In the genomic region with DNA sequence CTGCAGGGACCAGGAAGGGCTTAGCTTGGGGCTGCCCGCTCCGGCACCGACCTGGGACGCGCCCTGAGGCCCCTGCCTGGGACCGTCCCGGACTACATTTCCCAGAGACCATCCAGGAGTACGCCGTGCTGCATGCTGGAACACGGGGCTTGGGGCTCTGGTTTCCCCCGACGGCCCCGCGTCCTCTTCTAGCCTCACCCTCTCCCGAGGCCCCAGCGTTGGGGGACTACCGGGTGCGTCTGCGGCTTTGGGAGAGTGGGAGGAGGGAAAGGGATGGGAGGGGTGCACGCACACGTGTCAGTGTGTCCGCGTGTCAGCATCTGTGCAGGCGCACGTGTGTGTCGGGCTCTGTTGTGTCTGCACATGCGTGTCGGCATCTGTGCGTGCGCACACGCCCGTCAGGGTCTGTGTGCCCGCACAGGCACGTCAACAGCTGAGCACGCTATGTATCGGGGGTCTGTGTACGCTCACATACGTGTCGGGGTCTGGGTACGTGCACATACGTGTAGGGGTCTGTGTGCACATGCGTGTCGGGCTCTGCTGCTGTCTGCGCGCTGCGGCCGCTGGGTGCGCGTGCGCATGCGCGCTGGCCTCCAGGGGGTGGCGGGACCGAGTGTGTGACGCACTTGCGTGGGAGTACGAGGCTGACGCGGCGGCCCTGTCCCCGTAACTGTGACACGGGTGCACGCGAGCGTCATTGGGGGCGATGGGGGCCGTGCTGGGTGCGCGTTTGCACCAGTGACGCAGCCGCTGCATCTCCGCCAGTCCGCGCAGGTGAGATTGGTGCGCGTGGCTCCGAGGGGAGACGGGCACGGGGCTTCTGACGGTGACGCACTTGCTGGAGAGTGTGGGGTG, we compare ENCODE assay signal across 9 cellular contexts. TPM values are rescaled to one million over a fixed set of nuclear protein-coding genes. Genes with fewer than 3 reads are reported as not detected.
DNase-seq lines count a peak whose midpoint lies in the region; ATAC-seq, FAIRE-seq and TF ChIP-seq lines count a peak whose summit lies in the region.
"Had no signal": no experiment of that assay in that cellular context is flagged by ENCODE, and none has a peak within 500 bp of the region (broad histone marks: within the 10 kb centered on the region; RNA-seq: fewer than 3 reads in every experiment).

A gene (plus strand): TSS at position 623 of the 855 bp plus-strand sequence. CDS start 31,232 bp downstream, outside the sequence.

- peaks cover 20 to 29% of the 10 kb centered on the region in 2 donors for H3K36me3 Mint-ChIP-seq in CD14-positive monocyte

- peak within 1 kb of the TSS; percentile 90 to 97 (median 94) for H3K27ac Mint-ChIP-seq in CD14-positive monocyte

- H3K36me3 ChIP-seq in GM12878 (ENCODE audit: control insufficient read depth in 2 of 2, insufficient read depth in 2 of 2, low read length in 1 of 2) (peaks cover 0 to 3% of the 10 kb centered on the region in 2 experiments; a peak in 1 of 4 replicates), iPS-18a (ENCODE audit: control insufficient read depth, low read depth, low read length) (peaks cover 39% of the 10 kb centered on the region), skeletal muscle satellite cell (ENCODE audit: insufficient read depth, low read length) (peaks cover 3% of the 10 kb centered on the region)

- no peak for TF ChIP-seq RAD21 in GM12878 (IDR thresholded peaks at IDR 0.05; ENCODE audit: insufficient read depth, low read depth, low read length)

- peaks cover 0 to 3% (median 0%) of the 10 kb centered on the region in 3 donors for H3K27me3 Mint-ChIP-seq in CD14-positive monocyte (ENCODE audit: low read depth in 3 of 3)

- H2AFZ ChIP-seq in GM12878 (ENCODE audit: control insufficient read depth, low read depth, low read length), result peak within 1 kb of the TSS; percentile 90

- WGBS in GM12878 (ENCODE audit: insufficient coverage, insufficient replicate concordance, low lambda C conversion rate, missing lambda C conversion rate), result 35% methylated on average over 74 of the region's 81 CpGs

- no peaks in the 10 kb centered on the region for H3K27me3 ChIP-seq in GM12878 (replicated peaks in 1 of 2; ENCODE audit: control insufficient read depth in 2 of 2, insufficient read depth in 2 of 2, low read length in 1 of 2)
- no peaks in the 10 kb centered on the region for H3K27me3 ChIP-seq in iPS-18a (ENCODE audit: control insufficient read depth, insufficient read depth, low read length)
- no peaks in the 10 kb centered on the region for H3K27me3 ChIP-seq in skeletal muscle satellite cell (ENCODE audit: control insufficient read depth, insufficient read depth, low read length)

- FAIRE-seq in GM12878 (lab: Jason Lieb, UNC), result peak; percentile 23
- FAIRE-seq: endometrium had no signal

- H3K4me3 Mint-ChIP-seq in CD14-positive monocyte, result peak within 1 kb of the TSS; percentile 89 to 91

- intact Hi-C loops in CD14-positive monocyte (cut with micrococcal nuclease), result no loop called here
- intact Hi-C loops in T-helper 2 cell treated with Interferon-gamma antibody and Interleukin-4, amounts not matched to agents 100 ng/mL and 5 ng/mL, for 36 hours (cut with micrococcal nuclease), result loop anchor here (1.0 to 2.0 kb wide), 2 partner anchors 17 kb away; no protein-coding TSS in a partner anchor
- intact Hi-C loops in GM12878 (cut with micrococcal nuclease; ENCODE audit: unreplicated experiment), result no loop called here

- RAD21 ChIA-PET in GM12878 (lab: Charles Lee; ENCODE audit: unreplicated experiment), result interaction anchor here (1.1 kb wide), 1 partner anchor 17 kb away, joined by 3 read pairs; no protein-coding TSS in a partner anchor

- H3K27ac ChIP-seq in GM12878 (ENCODE audit: control insufficient read depth, insufficient read depth) (peak within 1 kb of the TSS; percentile 64), iPS-18a (ENCODE audit: low read length) (peak within 1 kb of the TSS; percentile 9)

- TF ChIP-seq CTCF in CD14-positive monocyte (IDR thresholded peaks at IDR 0.05) (peak; percentile 12), GM12878 (IDR thresholded peaks at IDR 0.05 in 2 of 3, conservative IDR thresholded peaks at IDR 0.05 in 1 of 3; ENCODE audit: control insufficient read depth in 2 of 3, extremely low read depth in 1 of 3, insufficient read depth in 1 of 3, low read depth in 3 of 3, low read length in 3 of 3) (peak; percentile 11 to 45 (median 33); a peak in 3 of 6 replicates)

- H3K4me3 ChIP-seq in GM12878, result peak within 1 kb of the TSS; percentile 73
- H3K4me3 ChIP-seq in iPS-18a (ENCODE audit: low read length), result peak within 1 kb of the TSS; percentile 74
- peak within 1 kb of the TSS; percentile 88 for H3K4me3 ChIP-seq in skeletal muscle satellite cell (ENCODE audit: low read length)

- peak; percentile 78 to 90; a peak in 3 of 4 replicates for TF ChIP-seq EP300 in GM12878 (IDR thresholded peaks at IDR 0.05; ENCODE audit: borderline replicate concordance in 1 of 2, control insufficient read depth in 1 of 2, low read depth in 2 of 2, low read length in 2 of 2)

- no peaks in the 10 kb centered on the region for H4K20me1 ChIP-seq in GM12878 (ENCODE audit: control insufficient read depth, insufficient read depth)

- POLR2A ChIA-PET in GM12878 (lab: Charles Lee), result no interaction called here

- no peaks in the 10 kb centered on the region; the same call in 2 of the 3 replicates for H3K9me3 ChIP-seq in GM12878 (replicated peaks; ENCODE audit: control insufficient read depth, insufficient read depth, low read length)
- no peaks in the 10 kb centered on the region for H3K9me3 ChIP-seq in iPS-18a (ENCODE audit: control insufficient read depth, low read depth, low read length)
- no peaks in the 10 kb centered on the region for H3K9me3 ChIP-seq in skeletal muscle satellite cell (replicated peaks; ENCODE audit: low read length)

- CTCF ChIA-PET in GM12878 (lab: Yijun Ruan, JAX), result interaction anchor here (1.3 kb wide), 1 partner anchor 15 kb away, joined by 3 read pairs; no protein-coding TSS in a partner anchor

- peak; percentile 73 for ATAC-seq in GM19438 (IDR thresholded peaks at IDR 0.05; ENCODE audit: low read depth, unreplicated experiment)
- ATAC-seq in GM12878, result peak; percentile 87
- no peak for ATAC-seq in HG03378 (IDR thresholded peaks at IDR 0.05; ENCODE audit: unreplicated experiment)

- SMC1A ChIA-PET in GM12878 (lab: Charles Lee; ENCODE audit: uncharacterized antibody, unreplicated experiment), result interaction anchor here (0.8 to 1.1 kb wide), 2 partner anchors 11 to 27 kb away, joined by 3 read pairs; no protein-coding TSS in a partner anchor

- peaks cover 6% of the 10 kb centered on the region for H3K79me2 ChIP-seq in GM12878 (ENCODE audit: control insufficient read depth, insufficient read depth, low read length)

- no TSS peak for BruUV-seq in GM12878 (replicated peaks; lab: Mats Ljungman, UMichigan)

- no peaks in the 10 kb centered on the region for H3K4me1 ChIP-seq in GM12878 (ENCODE audit: control insufficient read depth, insufficient read depth, low read length)
- H3K4me1 ChIP-seq in iPS-18a (ENCODE audit: control insufficient read depth, low read depth, low read length), result no peaks in the 10 kb centered on the region
- H3K4me1 ChIP-seq in skeletal muscle satellite cell (ENCODE audit: control insufficient read depth, insufficient read depth, low read length), result peaks cover 6% of the 10 kb centered on the region

- in situ Hi-C loops in GM12878 (cut with MboI), result no loop called here

- H3K4me2 ChIP-seq in GM12878 (ENCODE audit: control insufficient read depth, insufficient read depth) (peak within 1 kb of the TSS; percentile 54), skeletal muscle satellite cell (ENCODE audit: low read length) (peak within 1 kb of the TSS; percentile 90)

- H3K9me3 Mint-ChIP-seq in CD14-positive monocyte, result peaks cover 10 to 17% (median 13%) of the 10 kb centered on the region in 7 donors

- H3K4me1 Mint-ChIP-seq in CD14-positive monocyte, result peaks cover 7% of the 10 kb centered on the region

- H3K9ac ChIP-seq in GM12878 (ENCODE audit: control insufficient read depth, insufficient read depth, low read length), result peak within 1 kb of the TSS; percentile 69; the same call in 1 of the 2 replicates
- H3K9ac ChIP-seq in iPS-18a (ENCODE audit: low read length), result peak within 1 kb of the TSS; percentile 58
- peak within 1 kb of the TSS; percentile 80 for H3K9ac ChIP-seq in skeletal muscle satellite cell (ENCODE audit: low read depth, low read length)

- DNase-seq in CD14-positive monocyte (ENCODE audit: low spot score) (peak; percentile 88), HT-29 (ENCODE audit: low spot score) (peak; percentile 76), GM12878 (ENCODE audit: low read depth, low spot score) (peak; percentile 63)

- TF ChIP-seq POLR2A in GM12878 (IDR thresholded peaks at IDR 0.05; ENCODE audit: low read depth, low read length), result peak; percentile 82

TF ChIP-seq in GM12878, 131 proteins besides CTCF, POLR2A, EP300 and RAD21 (continues in another document):
- no peak for TF ChIP-seq HDAC2 (IDR thresholded peaks at IDR 0.05)
- no peak for TF ChIP-seq ZBED1 (IDR thresholded peaks at IDR 0.05; ENCODE audit: borderline replicate concordance)
- no peak for TF ChIP-seq SMAD1 (IDR thresholded peaks at IDR 0.05; ENCODE audit: low read depth, partially characterized antibody)
- no peak for TF ChIP-seq CHD4 (IDR thresholded peaks at IDR 0.05)

RNA-seq across cellular contexts. Expression of the gene that starts here (rescaled TPM):
- polyA plus RNA-seq in CD14-positive monocyte, result 1 to 10 TPM; 6.6 to 9.5 TPM
- total RNA-seq in HT-29 (2014; rRNA removed; shearing (Covaris generic)), result 3.9 and 4.6 TPM in 2 replicates
- total RNA-seq in T-helper 2 cell treated with Interferon-gamma antibody and Interleukin-4, amounts not matched to agents 100 ng/mL and 5 ng/mL, for 36 hours, result 14.6 and 16.5 TPM in 2 replicates
- 32.4 and 34.7 TPM in 2 replicates for total RNA-seq in GM12878 (2013; cell fraction: nucleolus; rRNA removed)
- 4.3 and 5.4 TPM in 2 replicates for total RNA-seq in GM12878 (2014; rRNA removed)
- 5.1 and 5.6 TPM in 2 replicates for total RNA-seq in GM12878 (2014; rRNA removed; fragmentation: Illumina TruSeq; extraction: Trizol)
- 5.4 and 6.1 TPM in 2 replicates for total RNA-seq in GM12878 (2021)
- 6.7 TPM for polyA plus RNA-seq in GM12878 (2011; ENCODE audit: low read depth)
- polyA plus RNA-seq in GM12878 (2011; rRNA removed), result 11.5 and 12.1 TPM in 2 replicates
- 8.6 and 9.4 TPM in 2 replicates for polyA plus RNA-seq in GM12878 (2011; cell fraction: cytosol; rRNA removed)
- polyA plus RNA-seq in GM12878 (2011; cell fraction: nucleus; rRNA removed), result 17.1 and 20.4 TPM in 2 replicates
- polyA plus RNA-seq in GM12878 (2012), result 9.4 and 10.7 TPM in 2 replicates
- polyA plus RNA-seq in GM12878 (2014; fragmentation: Illumina TruSeq; extraction: Trizol), result 5.0 and 5.5 TPM in 2 replicates
- 1 to 10 TPM; 2.6 to 2.8 TPM for polyA plus RNA-seq in GM12878 (2014; fragmentation: Nextera tagmentation; extraction: Ambion mirVana)
- 4.1 and 5.1 TPM in 2 replicates for polyA plus RNA-seq in GM12878 (2014; rRNA removed)
- polyA plus RNA-seq in GM12878 (2016; fragmentation: Nextera tagmentation; extraction: Ambion mirVana), result 1 to 10 TPM; 6.1 to 6.6 TPM
- polyA minus RNA-seq in GM12878 (2011; rRNA and poly(A)+ RNA removed), result 10.0 TPM in 2 replicates
- polyA minus RNA-seq in GM12878 (2011; cell fraction: cytosol; rRNA and poly(A)+ RNA removed), result 5.2 and 7.2 TPM in 2 replicates
- 8.7 and 18.4 TPM in 2 replicates for polyA minus RNA-seq in GM12878 (2011; cell fraction: nucleus; rRNA and poly(A)+ RNA removed)
- 6.6 and 7.4 TPM in 2 replicates for total RNA-seq in skeletal muscle satellite cell (2012; rRNA removed)
